1 cellular context compared by ENCODE assay signal in genomic region chr5:136620016-136620419, GRCh38.
A peak's percentile ranks its signal among the peaks of the same experiment; 100 is the strongest.
TF ChIP-seq lines count a peak whose summit lies in the region.

No MANE protein-coding gene starts in this region.

TF ChIP-seq in K562, 482 proteins besides CTCF, POLR2A, EP300 and RAD21 (continues in another document):
- TF ChIP-seq HNRNPLL (IDR thresholded peaks at IDR 0.05; ENCODE audit: low read depth, low read length, poor library complexity, severe bottlenecking): no peak
- no peak for TF ChIP-seq ZNF707 (CRISPR knock-in tag; conservative IDR thresholded peaks at IDR 0.05)
- TF ChIP-seq CREBBP (IDR thresholded peaks at IDR 0.05; ENCODE audit: low read depth, low read length): no peak
- TF ChIP-seq ZNF77 (CRISPR knock-in tag; IDR thresholded peaks at IDR 0.05): no peak
- no peak for TF ChIP-seq ZBTB7A (IDR thresholded peaks at IDR 0.05; ENCODE audit: borderline replicate concordance, control insufficient read depth, low read depth, low read length)
- peak; percentile 91; the same call in 1 of the 2 replicates for TF ChIP-seq SMARCA4 (IDR thresholded peaks at IDR 0.05)
- TF ChIP-seq KAT2B (IDR thresholded peaks at IDR 0.05; ENCODE audit: low read depth, low read length): no peak
- peak; percentile 47; the same call in 1 of the 2 replicates for TF ChIP-seq USF2 (CRISPR knock-in tag; IDR thresholded peaks at IDR 0.05)
- peak in 1 of 2 experiments; percentile 52 for TF ChIP-seq AFF1 (IDR thresholded peaks at IDR 0.05; ENCODE audit: low read depth in 1 of 2, partially characterized antibody in 2 of 2)
- no peak for TF ChIP-seq ZNF324 (CRISPR knock-in tag; IDR thresholded peaks at IDR 0.05)
- no peak for TF ChIP-seq PHF21A (IDR thresholded peaks at IDR 0.05; ENCODE audit: borderline replicate concordance, low read depth)
- TF ChIP-seq FOXK2 (conservative IDR thresholded peaks at IDR 0.05 in 1 of 2, IDR thresholded peaks at IDR 0.05 in 1 of 2; ENCODE audit: low read depth in 2 of 2): no peak
- TF ChIP-seq RNF219 (CRISPR knock-in tag; IDR thresholded peaks at IDR 0.05): no peak
- TF ChIP-seq NCOA6 (IDR thresholded peaks at IDR 0.05): no peak
- TF ChIP-seq RERE (CRISPR knock-in tag; IDR thresholded peaks at IDR 0.05; ENCODE audit: borderline replicate concordance): no peak
- TF ChIP-seq ZNF830 (CRISPR knock-in tag; IDR thresholded peaks at IDR 0.05): no peak
- no peak for TF ChIP-seq JUNB (CRISPR knock-in tag; conservative IDR thresholded peaks at IDR 0.05)
- TF ChIP-seq TAL1 (IDR thresholded peaks at IDR 0.05): peak; percentile 49
- no peak for TF ChIP-seq HDAC6 (IDR thresholded peaks at IDR 0.05; ENCODE audit: low read depth, low read length)
- TF ChIP-seq SRF (CRISPR knock-in tag; IDR thresholded peaks at IDR 0.05): no peak
- no peak for TF ChIP-seq ZKSCAN8 (CRISPR knock-in tag; IDR thresholded peaks at IDR 0.05)
- TF ChIP-seq HMG20A (CRISPR knock-in tag; conservative IDR thresholded peaks at IDR 0.05): no peak
- TF ChIP-seq ZZZ3 (IDR thresholded peaks at IDR 0.05): no peak
- no peak for TF ChIP-seq SRSF9 (IDR thresholded peaks at IDR 0.05; ENCODE audit: borderline replicate concordance, low read depth, low read length)
- TF ChIP-seq ZNF785 (CRISPR knock-in tag; IDR thresholded peaks at IDR 0.05): no peak
- no peak for TF ChIP-seq DNMT1 (IDR thresholded peaks at IDR 0.05)
- TF ChIP-seq RHOXF2B (CRISPR knock-in tag; conservative IDR thresholded peaks at IDR 0.05): no peak
- no peak for TF ChIP-seq ZNF140 (CRISPR knock-in tag; IDR thresholded peaks at IDR 0.05)
- TF ChIP-seq CREB3L1 (IDR thresholded peaks at IDR 0.05; ENCODE audit: borderline replicate concordance, low read depth): no peak
- no peak for TF ChIP-seq CEBPG (CRISPR knock-in tag; IDR thresholded peaks at IDR 0.05)
- TF ChIP-seq CEBPG (tag; conservative IDR thresholded peaks at IDR 0.05 in 1 of 2, IDR thresholded peaks at IDR 0.05 in 1 of 2): peak in 1 of 2 experiments; percentile 59; a peak in 2 of 4 replicates
- peak; percentile 75 for TF ChIP-seq SMAD4 (CRISPR knock-in tag; conservative IDR thresholded peaks at IDR 0.05)
- TF ChIP-seq ZNF384 (IDR thresholded peaks at IDR 0.05; ENCODE audit: low read depth, low read length): no peak
- no peak for TF ChIP-seq RBM17 (IDR thresholded peaks at IDR 0.05; ENCODE audit: borderline replicate concordance, low read depth, low read length)
- TF ChIP-seq NR0B1 (IDR thresholded peaks at IDR 0.05; ENCODE audit: partially characterized antibody): no peak
- TF ChIP-seq ZKSCAN3 (CRISPR knock-in tag; IDR thresholded peaks at IDR 0.05): no peak
- TF ChIP-seq CBFB (CRISPR knock-in tag; IDR thresholded peaks at IDR 0.05): no peak
- no peak for TF ChIP-seq SNAPC5 (CRISPR knock-in tag; IDR thresholded peaks at IDR 0.05)
- TF ChIP-seq ZNF511 (CRISPR knock-in tag; IDR thresholded peaks at IDR 0.05): no peak
- no peak for TF ChIP-seq ZNF609 (CRISPR knock-in tag; IDR thresholded peaks at IDR 0.05; ENCODE audit: borderline replicate concordance)
- no peak for TF ChIP-seq HNRNPK (IDR thresholded peaks at IDR 0.05; ENCODE audit: low read depth, low read length, poor library complexity, severe bottlenecking)
- TF ChIP-seq KLF1 (tag; IDR thresholded peaks at IDR 0.05): no peak
- TF ChIP-seq ID3 (CRISPR knock-in tag; IDR thresholded peaks at IDR 0.05): no peak
- TF ChIP-seq ID3 (tag; IDR thresholded peaks at IDR 0.05): no peak
